11 cellular contexts compared by ENCODE assay signal in the genomic region with DNA sequence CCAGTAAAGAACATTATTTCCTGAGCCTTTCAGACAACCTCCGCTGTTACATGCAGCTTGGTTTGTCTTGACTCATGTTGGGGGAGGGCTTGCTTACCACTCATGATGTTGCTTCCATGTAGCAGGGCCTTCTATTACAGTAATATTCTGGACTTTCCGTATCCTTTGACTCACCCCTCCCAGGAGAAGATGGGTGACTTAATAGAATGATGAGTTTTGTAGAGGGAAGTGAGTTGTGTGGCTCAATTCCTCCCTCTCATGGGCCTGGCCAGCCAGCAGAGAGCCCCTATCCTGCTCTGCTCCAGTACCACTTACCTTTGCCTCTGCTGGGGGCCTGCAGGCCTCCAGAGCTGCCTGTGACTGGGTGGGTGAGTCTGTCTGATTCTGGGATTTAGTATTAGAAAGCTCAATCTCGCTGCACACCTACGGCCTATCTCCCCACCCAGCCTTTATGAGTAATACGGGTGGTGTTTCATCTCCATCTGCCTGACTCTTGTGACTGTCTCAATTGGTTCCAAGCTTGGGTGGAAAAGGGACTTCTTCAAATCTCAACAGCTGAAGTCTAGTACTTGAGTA. TPM values are rescaled to one million over a fixed set of nuclear protein-coding genes. Genes with fewer than 3 reads are reported as not detected.
DNase-seq lines count a peak whose midpoint lies in the region; ATAC-seq and TF ChIP-seq lines count a peak whose summit lies in the region.
"Had no signal": no experiment of that assay in that cellular context is flagged by ENCODE, and none has a peak within 500 bp of the region (broad histone marks: within the 10 kb centered on the region; RNA-seq: fewer than 3 reads in every experiment).

No MANE protein-coding gene starts in this region.

- CTCF ChIA-PET in HEK293T (lab: Yijun Ruan, JAX) = no interaction called here

- H3K4me1 ChIP-seq in smooth muscle cell (ENCODE audit: low read depth) = no peaks in the 10 kb centered on the region

- H3K27ac ChIP-seq in smooth muscle cell (ENCODE audit: low read depth) = peak overlapping the region; percentile 52

- POLR2A ChIA-PET in HEK293T (lab: Yijun Ruan, JAX) = interaction anchor here (1.1 kb wide), 1 partner anchor 48 kb away, joined by 3 read pairs; no protein-coding TSS in a partner anchor

- H3K9ac ChIP-seq in smooth muscle cell (ENCODE audit: low read depth) = no peak overlapping the region

- H3F3A ChIP-seq in smooth muscle cell (ENCODE audit: low read depth) = no peaks in the 10 kb centered on the region

- H4K20me1 ChIP-seq in smooth muscle cell (ENCODE audit: low read depth) = no peaks in the 10 kb centered on the region

- DNase-seq in Ammon's horn (ENCODE audit: low spot score) (peak; percentile 43), RPMI7951 (ENCODE audit: low read depth) (peak; percentile 54), epithelial cell of esophagus (ENCODE audit: low read depth) (peak; percentile 95), smooth muscle cell (lab: John Stamatoyannopoulos, UW; ENCODE audit: unreplicated experiment) (no peak), SHP77 treated with DMSO at 0.1 percent for 48 hours (lab: John Stamatoyannopoulos, UW) (no peak), HEK293T (ENCODE audit: extremely low spot score) (no peak)
- DNase-seq: activated B cell treated with CpG ODN at 0.5 μM for 24 hours, endodermal cell, NCI-H510A treated with DMSO at 0.1 percent for 48 hours had no signal

- 55% methylated on average over 5 of the region's 5 CpGs for WGBS in smooth muscle cell (ENCODE audit: low lambda C conversion rate)

- TF ChIP-seq CTCF in epithelial cell of esophagus (IDR thresholded peaks at IDR 0.05; ENCODE audit: insufficient read depth, low read depth, low read length, missing control alignments) = no peak
- no peak for TF ChIP-seq CTCF in smooth muscle cell (IDR thresholded peaks at IDR 0.05; ENCODE audit: borderline replicate concordance, insufficient read depth, poor library complexity, severe bottlenecking)

- no peaks in the 10 kb centered on the region for H3K79me2 ChIP-seq in smooth muscle cell (ENCODE audit: low read depth)

- H3K27me3 ChIP-seq in smooth muscle cell (ENCODE audit: low read depth) = no peaks in the 10 kb centered on the region

- H2AFZ ChIP-seq in smooth muscle cell (ENCODE audit: low read depth) = no peak overlapping the region

- ATAC-seq in HG03175 (IDR thresholded peaks at IDR 0.05; ENCODE audit: unreplicated experiment) = no peak
- ATAC-seq in HG02798 (IDR thresholded peaks at IDR 0.05; ENCODE audit: poor library complexity, unreplicated experiment) = no peak

- H3K9me3 ChIP-seq in smooth muscle cell (replicated peaks; ENCODE audit: low read depth) = no peaks in the 10 kb centered on the region

- H3K4me3 ChIP-seq in epithelial cell of esophagus (ENCODE audit: low read length) = no peak overlapping the region
- no peak overlapping the region for H3K4me3 ChIP-seq in smooth muscle cell

- no peaks in the 10 kb centered on the region for H3K36me3 ChIP-seq in smooth muscle cell (ENCODE audit: low read depth)

- H3K4me2 ChIP-seq in smooth muscle cell = no peak overlapping the region

TF ChIP-seq in HEK293T, 16 proteins besides CTCF, POLR2A, EP300 and RAD21:
- TF ChIP-seq NFRKB (IDR thresholded peaks at IDR 0.05) = no peak

RNA-seq across cellular contexts. Expression of gene KLF9, which starts 52.6 kb away (rescaled TPM):
- 14.9 and 18.1 TPM in 2 replicates for total RNA-seq in RPMI7951 (2014; rRNA removed; shearing (Covaris generic))
- total RNA-seq in smooth muscle cell = 13.5 and 25.7 TPM in 2 replicates
- polyA plus RNA-seq in smooth muscle cell = 2.9 and 3.2 TPM in 2 replicates

Comparison
In these comparisons a context has a peak if more than half of its experiments do, and no peak if none do; other contexts are left out.
1. DNase-seq: peak in Ammon's horn (single experiment), RPMI7951 (single experiment) and epithelial cell of esophagus (single experiment); none in smooth muscle cell (single experiment), SHP77 treated with DMSO at 0.1 percent for 48 hours (single experiment) and HEK293T (single experiment).